In the genomic region with DNA sequence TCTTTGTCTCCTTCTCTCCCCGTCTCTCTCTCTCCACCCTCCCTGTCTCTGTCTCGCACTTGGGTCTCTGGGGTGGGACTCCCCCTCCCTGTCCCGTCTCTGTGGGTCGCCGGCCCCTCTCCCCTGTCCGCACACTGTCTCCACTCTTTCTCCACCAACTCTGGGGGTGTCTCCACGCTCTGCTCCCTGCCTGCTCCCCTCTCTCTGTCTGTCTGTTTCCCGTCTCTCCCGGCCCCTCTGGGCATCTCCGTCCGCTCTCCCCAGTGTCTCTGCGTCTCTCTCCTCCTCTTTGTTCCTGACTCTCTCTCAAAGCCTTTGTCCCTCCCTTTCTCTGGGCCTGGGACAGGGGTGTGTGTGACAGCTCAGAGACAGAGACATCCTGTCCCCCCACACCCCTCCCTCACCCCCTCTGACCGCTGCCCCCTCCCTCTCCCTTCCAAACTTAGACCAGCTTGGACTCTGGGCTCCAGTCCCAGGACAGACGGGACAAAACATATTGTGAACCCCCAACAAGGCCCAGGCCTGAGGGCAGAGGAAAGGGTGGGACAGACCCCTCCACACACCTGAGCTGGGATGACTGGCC, we compare ENCODE assay signal across 13 cellular contexts. TPM values are rescaled to one million over a fixed set of nuclear protein-coding genes. Genes with fewer than 3 reads are reported as not detected.
DNase-seq lines count a peak whose midpoint lies in the region; ATAC-seq, FAIRE-seq and TF ChIP-seq lines count a peak whose summit lies in the region.
"Had no signal": no experiment of that assay in that cellular context is flagged by ENCODE, and none has a peak within 500 bp of the region (broad histone marks: within the 10 kb centered on the region; RNA-seq: fewer than 3 reads in every experiment).

No MANE protein-coding gene starts in this region.

- no peak overlapping the region for H4K12ac ChIP-seq in trophoblast cell (ENCODE audit: low read depth, low read length)

- no peak for TF ChIP-seq CTCF in K562 (IDR thresholded peaks at IDR 0.05 in 2 of 3, conservative IDR thresholded peaks at IDR 0.05 in 1 of 3; ENCODE audit: insufficient read depth in 2 of 3, low read depth in 1 of 3, low read length in 3 of 3)

- H3K79me2 ChIP-seq in K562 (ENCODE audit: control insufficient read depth, insufficient read depth, low read length) (no peaks in the 10 kb centered on the region), trophoblast cell (ENCODE audit: control insufficient read depth, insufficient read depth, low read length, poor library complexity) (no peaks in the 10 kb centered on the region)

- H3K14ac ChIP-seq in trophoblast cell (ENCODE audit: low read length), result peak overlapping the region; percentile 32

- intact Hi-C loops in K562 (cut with micrococcal nuclease), result no loop called here

- H2AFZ ChIP-seq in K562 (ENCODE audit: low read depth, low read length) (peak overlapping the region; percentile 12; the same call in 1 of the 2 replicates), trophoblast cell (ENCODE audit: insufficient read depth, low read length, poor library complexity) (peak overlapping the region; percentile 56)

- H3K27me3 ChIP-seq in K562 (ENCODE audit: control insufficient read depth in 2 of 2, insufficient read depth in 2 of 2, low read length in 2 of 2) (no peaks in the 10 kb centered on the region), trophoblast cell (ENCODE audit: insufficient read depth, low read length) (no peaks in the 10 kb centered on the region)
- H3K27me3 ChIP-seq: SJSA1 had no signal

- peak overlapping the region; percentile 19 for H4K91ac ChIP-seq in trophoblast cell (ENCODE audit: low read depth, low read length)

- H4K20me1 ChIP-seq in K562 (replicated peaks; ENCODE audit: control insufficient read depth, insufficient read depth, low read length), result no peaks in the 10 kb centered on the region

- H3K4ac ChIP-seq in trophoblast cell (ENCODE audit: low read depth, low read length), result no peak overlapping the region

- no peak overlapping the region for H2BK120ac ChIP-seq in trophoblast cell (ENCODE audit: insufficient read depth, low read length, poor library complexity)

- H3K23ac ChIP-seq in trophoblast cell (ENCODE audit: low read length), result no peak overlapping the region

- peak overlapping the region; percentile 59; the same call in 1 of the 3 replicates for H3K27ac ChIP-seq in K562 (ENCODE audit: extremely low read depth, low read depth, low read length)
- no peak overlapping the region for H3K27ac ChIP-seq in trophoblast cell (ENCODE audit: low read depth, low read length)
- H3K27ac ChIP-seq: SJSA1 had no signal

- H3K79me1 ChIP-seq in trophoblast cell (ENCODE audit: low read length), result peaks cover 5% of the 10 kb centered on the region

- FAIRE-seq in K562 (lab: Jason Lieb, UNC), result no peak
- FAIRE-seq: GM19239 had no signal

- no peak overlapping the region for H4K8ac ChIP-seq in trophoblast cell (ENCODE audit: low read depth, low read length)

- no peak for TF ChIP-seq POLR2A in K562 (conservative IDR thresholded peaks at IDR 0.05)

- no TSS peak for BruUV-seq in K562 (replicated peaks; lab: Mats Ljungman, UMichigan)

- WGBS in K562 (ENCODE audit: insufficient coverage, low coverage, missing lambda C conversion rate), result 59% methylated on average over 9 of the region's 14 CpGs
- no CpG with 5 or more reads among the region's 14 CpGs for WGBS in trophoblast cell (ENCODE audit: extremely low coverage, insufficient coverage, insufficient read length)

- POLR2A ChIA-PET in K562 (lab: Yijun Ruan, JAX), result interaction anchor here (0.6 to 0.8 kb wide), 2 partner anchors 12 to 592 kb away, joined by 3 to 4 read pairs; no protein-coding TSS in a partner anchor

- H2AK5ac ChIP-seq in trophoblast cell (ENCODE audit: low read length), result no peak overlapping the region

- no peaks in the 10 kb centered on the region for H3K36me3 ChIP-seq in K562 (ENCODE audit: control insufficient read depth, insufficient read depth, low read length)
- H3K36me3 ChIP-seq in trophoblast cell (ENCODE audit: control insufficient read depth in 1 of 2, insufficient read depth in 2 of 2, low read length in 2 of 2), result no peaks in the 10 kb centered on the region
- H3K36me3 ChIP-seq: SJSA1 had no signal

- peaks cover 4% of the 10 kb centered on the region for H3K9me1 ChIP-seq in K562 (ENCODE audit: control insufficient read depth, insufficient read depth, low read length)

- H3K4me1 ChIP-seq in K562 (replicated peaks in 1 of 2; ENCODE audit: control insufficient read depth in 2 of 2, insufficient read depth in 2 of 2, low read length in 2 of 2) (peaks cover 44 to 55% of the 10 kb centered on the region in 2 experiments), trophoblast cell (ENCODE audit: control insufficient read depth in 1 of 2, insufficient read depth in 2 of 2, low read length in 2 of 2) (peaks cover 7 to 12% of the 10 kb centered on the region in 2 experiments)

- no peak for ATAC-seq in K562
- ATAC-seq: activated T-cell treated with anti-CD3 and anti-CD28 coated beads, Interleukin-2, amount 50 U/mL, for 72 hours had no signal

- DNase-seq in K562 (ENCODE audit: extremely low read depth in 1 of 4, low spot score in 3 of 4), result no peak
- DNase-seq in trophoblast cell, result no peak
- no peak for DNase-seq in cortex of kidney (lab: John Stamatoyannopoulos, UW)
- no peak for DNase-seq in activated gamma-delta T cell (lab: John Stamatoyannopoulos, UW)
- DNase-seq: activated CD4-positive, CD25-positive, alpha-beta regulatory T cell; activated T-cell treated with anti-CD3 and anti-CD28 coated beads, Interleukin-2, amount 50 U/mL, for 72 hours; CD8-positive, alpha-beta memory T cell; HFFc6; NCI-H526 had no signal

- H3K9ac ChIP-seq in K562 (ENCODE audit: insufficient read depth in 1 of 2, low read depth in 2 of 2, low read length in 2 of 2) (peak overlapping the region; percentile 34 to 68; a peak in 3 of 4 replicates), trophoblast cell (ENCODE audit: low read length) (no peak overlapping the region)

- H3K18ac ChIP-seq in trophoblast cell (ENCODE audit: low read length), result no peak overlapping the region

- no peak overlapping the region for H2BK5ac ChIP-seq in trophoblast cell (ENCODE audit: low read depth, low read length, poor library complexity)

- in situ Hi-C loops in K562 (cut with MboI), result no loop called here

- CTCF ChIA-PET in K562 (lab: Yijun Ruan, JAX; ENCODE audit: low intra/inter-chr PET ratio), result no interaction called here

- no peak overlapping the region for H2BK12ac ChIP-seq in trophoblast cell (ENCODE audit: low read length)

- TF ChIP-seq RAD21 in K562 (CRISPR knock-in tag; conservative IDR thresholded peaks at IDR 0.05 in 1 of 2, IDR thresholded peaks at IDR 0.05 in 1 of 2), result no peak

- H3K4me2 ChIP-seq in K562 (ENCODE audit: insufficient read depth, low read length) (peak overlapping the region; percentile 41; the same call in 1 of the 2 replicates), trophoblast cell (ENCODE audit: low read length) (no peak overlapping the region)

- no peak overlapping the region for H3K4me3 ChIP-seq in K562
- no peak overlapping the region for H3K4me3 ChIP-seq in trophoblast cell (ENCODE audit: low read depth, low read length)
- H3K4me3 ChIP-seq: SJSA1 had no signal

- H3K9me3 ChIP-seq in K562 (replicated peaks; ENCODE audit: control insufficient read depth, insufficient read depth, low read depth, low read length) (no peaks in the 10 kb centered on the region), trophoblast cell (ENCODE audit: insufficient read depth, low read depth, low read length) (peaks cover 2% of the 10 kb centered on the region)
- H3K9me3 ChIP-seq: SJSA1 had no signal

- no peak for TF ChIP-seq EP300 in K562 (IDR thresholded peaks at IDR 0.05; ENCODE audit: low read length)

RNA-seq across cellular contexts. Expression of a gene that starts 0.7 kb away (rescaled TPM):
- 1.1 TPM in 1 of 2 replicates, not detected in the other for total RNA-seq in K562 (2011; cell fraction: chromatin; rRNA removed; ENCODE audit: low replicate concordance)
- 0.50 TPM in 1 of 2 replicates, not detected in the other for total RNA-seq in K562 (2011; cell fraction: nucleolus; rRNA removed)
- 0.44 TPM in 1 of 2 replicates, not detected in the other for total RNA-seq in K562 (2011; cell fraction: nucleoplasm; rRNA removed)
- total RNA-seq in K562 (2014; rRNA removed) (not detected in 2 replicates), K562 (2014; rRNA removed; fragmentation: Illumina TruSeq; extraction: Trizol) (not detected in 2 replicates), K562 (2015; rRNA removed; fragmentation: Illumina TruSeq; extraction: Trizol) (not detected in 2 replicates), K562 (2021) (0.13 TPM in 1 of 2 replicates, not detected in the other)
- polyA plus RNA-seq in K562 (2011; rRNA removed) (0.20 and 0.43 TPM in 2 replicates), K562 (2014; fragmentation: Illumina TruSeq; extraction: Trizol) (0.12 TPM in 1 of 2 replicates, not detected in the other), K562 (2014; fragmentation: Nextera tagmentation; extraction: Ambion mirVana) (not detected), K562 (2014; rRNA removed) (0.11 TPM in 1 of 2 replicates, not detected in the other)
- 0.19 and 3.0 TPM in 2 replicates for polyA plus RNA-seq in K562 (2011; cell fraction: cytosol; rRNA removed)
- 2.0 TPM in 1 of 2 replicates, not detected in the other for polyA plus RNA-seq in K562 (2011; cell fraction: nucleus; rRNA removed)
- polyA plus RNA-seq in K562 (2012), result 0.23 and 0.43 TPM in 2 replicates
- 0.14 TPM in 1 of 2 replicates, not detected in the other for polyA minus RNA-seq in K562 (2011; rRNA and poly(A)+ RNA removed)
- 1.7 TPM in 1 of 2 replicates, not detected in the other for polyA minus RNA-seq in K562 (2011; cell fraction: cytosol; rRNA and poly(A)+ RNA removed)
- polyA minus RNA-seq in K562 (2011; cell fraction: nucleus; rRNA and poly(A)+ RNA removed), result 1.2 TPM in 1 of 2 replicates, not detected in the other
- polyA plus RNA-seq in trophoblast cell (2013), result 0.06 and 0.11 TPM in 2 replicates
- total RNA-seq: activated T-cell treated with anti-CD3 and anti-CD28 coated beads, Interleukin-2, amount 50 U/mL, for 72 hours; CD8-positive, alpha-beta memory T cell; HFFc6 had no signal
- polyA plus RNA-seq: CD8-positive, alpha-beta memory T cell had no signal

RNA-seq across cellular contexts. Expression of a gene that starts 9.1 kb away (rescaled TPM):
- not detected in 2 replicates for total RNA-seq in K562 (2011; cell fraction: chromatin; rRNA removed; ENCODE audit: low replicate concordance)
- not detected in 2 replicates for total RNA-seq in K562 (2011; cell fraction: nucleolus; rRNA removed)
- total RNA-seq in K562 (2011; cell fraction: nucleoplasm; rRNA removed), result not detected in 2 replicates
- not detected in 2 replicates for total RNA-seq in K562 (2014; rRNA removed)
- not detected in 2 replicates for total RNA-seq in K562 (2014; rRNA removed; fragmentation: Illumina TruSeq; extraction: Trizol)
- total RNA-seq in K562 (2015; rRNA removed; fragmentation: Illumina TruSeq; extraction: Trizol), result not detected in 2 replicates
- not detected in 2 replicates for total RNA-seq in K562 (2021)
- not detected in 2 replicates for polyA plus RNA-seq in K562 (2011; rRNA removed)
- polyA plus RNA-seq in K562 (2011; cell fraction: cytosol; rRNA removed), result 0.09 TPM in 1 of 2 replicates, not detected in the other
- polyA plus RNA-seq in K562 (2011; cell fraction: nucleus; rRNA removed), result 0.17 TPM in 1 of 2 replicates, not detected in the other
- polyA plus RNA-seq in K562 (2012), result not detected in 2 replicates
- not detected in 2 replicates for polyA plus RNA-seq in K562 (2014; fragmentation: Illumina TruSeq; extraction: Trizol)
- polyA plus RNA-seq in K562 (2014; fragmentation: Nextera tagmentation; extraction: Ambion mirVana), result not detected
- polyA plus RNA-seq in K562 (2014; rRNA removed), result not detected in 2 replicates
- not detected in 2 replicates for polyA minus RNA-seq in K562 (2011; rRNA and poly(A)+ RNA removed)
- not detected in 2 replicates for polyA minus RNA-seq in K562 (2011; cell fraction: cytosol; rRNA and poly(A)+ RNA removed)
- not detected in 2 replicates for polyA minus RNA-seq in K562 (2011; cell fraction: nucleus; rRNA and poly(A)+ RNA removed)
- polyA plus RNA-seq in trophoblast cell (2013), result 0.30 and 0.31 TPM in 2 replicates
- total RNA-seq: activated T-cell treated with anti-CD3 and anti-CD28 coated beads, Interleukin-2, amount 50 U/mL, for 72 hours; CD8-positive, alpha-beta memory T cell; HFFc6; pulmonary artery endothelial cell; SJSA1; ureter had no signal
- polyA plus RNA-seq: CD8-positive, alpha-beta memory T cell had no signal

RNA-seq across cellular contexts. Expression of a gene that starts 34.6 kb away (rescaled TPM):
- total RNA-seq in K562 (2011; cell fraction: chromatin; rRNA removed; ENCODE audit: low replicate concordance), result 39.4 and 55.2 TPM in 2 replicates
- 10.7 TPM in 2 replicates for total RNA-seq in K562 (2011; cell fraction: nucleolus; rRNA removed)
- 25.4 and 86.3 TPM in 2 replicates for total RNA-seq in K562 (2011; cell fraction: nucleoplasm; rRNA removed)
- total RNA-seq in K562 (2014; rRNA removed) (3.8 and 5.9 TPM in 2 replicates), K562 (2014; rRNA removed; fragmentation: Illumina TruSeq; extraction: Trizol) (1.0 and 1.3 TPM in 2 replicates), K562 (2015; rRNA removed; fragmentation: Illumina TruSeq; extraction: Trizol) (1.2 and 1.3 TPM in 2 replicates), K562 (2021) (15.0 and 15.9 TPM in 2 replicates)
- polyA plus RNA-seq in K562 (2011; rRNA removed) (1.6 and 3.3 TPM in 2 replicates), K562 (2014; fragmentation: Illumina TruSeq; extraction: Trizol) (3.3 and 3.9 TPM in 2 replicates), K562 (2014; fragmentation: Nextera tagmentation; extraction: Ambion mirVana) (under 1 TPM; 0.06 to 0.08 TPM), K562 (2014; rRNA removed) (3.4 and 4.9 TPM in 2 replicates)
- 3.0 and 6.5 TPM in 2 replicates for polyA plus RNA-seq in K562 (2011; cell fraction: cytosol; rRNA removed)
- polyA plus RNA-seq in K562 (2011; cell fraction: nucleus; rRNA removed), result 17.0 and 20.1 TPM in 2 replicates
- 6.7 and 9.7 TPM in 2 replicates for polyA plus RNA-seq in K562 (2012)
- polyA minus RNA-seq in K562 (2011; rRNA and poly(A)+ RNA removed), result 3.0 and 4.6 TPM in 2 replicates
- polyA minus RNA-seq in K562 (2011; cell fraction: cytosol; rRNA and poly(A)+ RNA removed), result 5.6 and 7.0 TPM in 2 replicates
- 4.6 and 5.4 TPM in 2 replicates for polyA minus RNA-seq in K562 (2011; cell fraction: nucleus; rRNA and poly(A)+ RNA removed)
- polyA plus RNA-seq in trophoblast cell (2013), result 28.5 and 29.6 TPM in 2 replicates

RNA-seq across cellular contexts. Expression of a gene that starts 53.3 kb away (rescaled TPM):
- 4.3 and 8.7 TPM in 2 replicates for total RNA-seq in K562 (2011; cell fraction: chromatin; rRNA removed; ENCODE audit: low replicate concordance)
- 5.7 and 6.8 TPM in 2 replicates for total RNA-seq in K562 (2011; cell fraction: nucleolus; rRNA removed)
- total RNA-seq in K562 (2011; cell fraction: nucleoplasm; rRNA removed), result 6.9 and 7.8 TPM in 2 replicates
- 5.9 and 7.3 TPM in 2 replicates for total RNA-seq in K562 (2014; rRNA removed)
- 2.3 and 3.2 TPM in 2 replicates for total RNA-seq in K562 (2014; rRNA removed; fragmentation: Illumina TruSeq; extraction: Trizol)
- total RNA-seq in K562 (2015; rRNA removed; fragmentation: Illumina TruSeq; extraction: Trizol), result 4.7 and 5.5 TPM in 2 replicates
- 14.4 and 17.5 TPM in 2 replicates for total RNA-seq in K562 (2021)
- polyA plus RNA-seq in K562 (2011; rRNA removed), result 3.8 and 4.7 TPM in 2 replicates
- polyA plus RNA-seq in K562 (2011; cell fraction: cytosol; rRNA removed), result 3.5 and 7.4 TPM in 2 replicates
- polyA plus RNA-seq in K562 (2011; cell fraction: nucleus; rRNA removed), result 7.6 and 10.7 TPM in 2 replicates
- 10.6 and 12.2 TPM in 2 replicates for polyA plus RNA-seq in K562 (2012)
- polyA plus RNA-seq in K562 (2014; fragmentation: Illumina TruSeq; extraction: Trizol), result 8.7 TPM in 2 replicates
- polyA plus RNA-seq in K562 (2014; fragmentation: Nextera tagmentation; extraction: Ambion mirVana), result under 1 TPM; 0.79 to 0.81 TPM
- polyA plus RNA-seq in K562 (2014; rRNA removed), result 5.7 and 5.8 TPM in 2 replicates
- polyA minus RNA-seq in K562 (2011; rRNA and poly(A)+ RNA removed), result 2.1 and 3.1 TPM in 2 replicates
- 5.5 and 6.6 TPM in 2 replicates for polyA minus RNA-seq in K562 (2011; cell fraction: cytosol; rRNA and poly(A)+ RNA removed)
- polyA minus RNA-seq in K562 (2011; cell fraction: nucleus; rRNA and poly(A)+ RNA removed), result 2.8 and 3.4 TPM in 2 replicates
- 11.2 and 12.4 TPM in 2 replicates for polyA plus RNA-seq in trophoblast cell (2013)

RNA-seq across cellular contexts. Expression of a gene that starts 54.1 kb away (rescaled TPM):
- 3.2 and 12.0 TPM in 2 replicates for total RNA-seq in K562 (2011; cell fraction: chromatin; rRNA removed; ENCODE audit: low replicate concordance)
- total RNA-seq in K562 (2011; cell fraction: nucleolus; rRNA removed), result 12.4 and 13.0 TPM in 2 replicates
- 7.3 and 7.5 TPM in 2 replicates for total RNA-seq in K562 (2011; cell fraction: nucleoplasm; rRNA removed)
- total RNA-seq in K562 (2014; rRNA removed) (14.7 and 23.6 TPM in 2 replicates), K562 (2014; rRNA removed; fragmentation: Illumina TruSeq; extraction: Trizol) (0.55 and 1.2 TPM in 2 replicates), K562 (2015; rRNA removed; fragmentation: Illumina TruSeq; extraction: Trizol) (5.6 and 6.4 TPM in 2 replicates), K562 (2021) (15.6 and 16.7 TPM in 2 replicates)
- polyA plus RNA-seq in K562 (2011; rRNA removed) (2.9 and 3.7 TPM in 2 replicates), K562 (2014; fragmentation: Illumina TruSeq; extraction: Trizol) (1.4 and 5.4 TPM in 2 replicates), K562 (2014; fragmentation: Nextera tagmentation; extraction: Ambion mirVana) (under 1 TPM; 0.08 to 0.10 TPM), K562 (2014; rRNA removed) (13.1 and 14.4 TPM in 2 replicates)
- polyA plus RNA-seq in K562 (2011; cell fraction: cytosol; rRNA removed), result 6.8 and 21.8 TPM in 2 replicates
- polyA plus RNA-seq in K562 (2011; cell fraction: nucleus; rRNA removed), result 9.0 and 14.1 TPM in 2 replicates
- 7.6 and 20.4 TPM in 2 replicates for polyA plus RNA-seq in K562 (2012)
- 0.30 and 0.67 TPM in 2 replicates for polyA minus RNA-seq in K562 (2011; rRNA and poly(A)+ RNA removed)
- polyA minus RNA-seq in K562 (2011; cell fraction: cytosol; rRNA and poly(A)+ RNA removed), result 5.1 and 7.1 TPM in 2 replicates
- 5.9 and 6.3 TPM in 2 replicates for polyA minus RNA-seq in K562 (2011; cell fraction: nucleus; rRNA and poly(A)+ RNA removed)
- 6.2 and 6.5 TPM in 2 replicates for polyA plus RNA-seq in trophoblast cell (2013)
